Comparison of ENCODE assay signal across 8 cellular contexts in the genomic region with DNA sequence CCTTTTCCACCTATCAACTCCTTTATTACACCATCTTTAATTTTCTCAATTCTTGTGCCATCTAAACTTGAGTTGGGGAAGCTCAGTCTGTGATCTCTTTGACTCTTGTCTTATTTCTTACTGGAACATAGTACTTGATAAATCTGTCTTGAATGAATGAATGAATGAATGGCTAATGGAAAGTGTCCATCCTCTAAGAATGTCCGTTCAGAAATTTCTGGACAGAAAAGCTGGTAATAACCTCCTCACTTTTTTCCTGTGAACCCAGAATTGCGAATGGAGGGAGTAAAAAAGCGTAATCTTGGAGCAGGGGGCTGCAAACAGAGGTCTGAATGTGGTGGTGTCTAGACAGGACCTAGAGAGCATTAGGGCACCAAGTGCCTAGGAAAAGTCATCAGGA. TPM values are rescaled to one million over a fixed set of nuclear protein-coding genes. Genes with fewer than 3 reads are reported as not detected.
DNase-seq lines count a peak whose midpoint lies in the region; ATAC-seq and TF ChIP-seq lines count a peak whose summit lies in the region.

No MANE protein-coding gene starts in this region.

- ATAC-seq in GM23338: no peak
- no peak for ATAC-seq in HG02852 (IDR thresholded peaks at IDR 0.05; ENCODE audit: unreplicated experiment)

- no peaks in the 10 kb centered on the region for H3K9me2 ChIP-seq in GM23338 (ENCODE audit: insufficient read depth)

- H3K36me3 Mint-ChIP-seq in GM23338 (ENCODE audit: low read depth): peaks cover 5% of the 10 kb centered on the region
- H3K36me3 Mint-ChIP-seq in activated T-helper 1 cell treated with anti-CD3 and anti-CD28 coated beads, Interleukin-12 subunit alpha, Interleukin-12 subunit beta, Interleukin-2, Interleukin-4 antibody, amounts not matched to agents 30 ng/mL and 10 ng/mL and 1 ng/mL, durations not matched to agents 14 hours and 24 hours and 36 hours (ENCODE audit: low read depth): no peaks in the 10 kb centered on the region
- peaks cover 1% of the 10 kb centered on the region for H3K36me3 Mint-ChIP-seq in activated naive CD4-positive, alpha-beta T cell treated with anti-CD3 and anti-CD28 coated beads, Interleukin-2, amount 10 ng/mL, durations not matched to agents 7 days and 5 days

- H3K4me1 Mint-ChIP-seq in GM23338: peaks cover 13% of the 10 kb centered on the region; the same call in 2 of the 3 replicates
- H3K4me1 Mint-ChIP-seq in activated T-helper 1 cell treated with anti-CD3 and anti-CD28 coated beads, Interleukin-12 subunit alpha, Interleukin-12 subunit beta, Interleukin-2, Interleukin-4 antibody, amounts not matched to agents 30 ng/mL and 10 ng/mL and 1 ng/mL, durations not matched to agents 14 hours and 24 hours and 36 hours (ENCODE audit: low read depth): peaks cover 8% of the 10 kb centered on the region
- H3K4me1 Mint-ChIP-seq in activated naive CD4-positive, alpha-beta T cell treated with anti-CD3 and anti-CD28 coated beads, Interleukin-2, amount 10 ng/mL, durations not matched to agents 7 days and 5 days: peaks cover 7% of the 10 kb centered on the region

- H3K36me3 ChIP-seq in GM23338 (ENCODE audit: insufficient read depth): no peaks in the 10 kb centered on the region
- no peaks in the 10 kb centered on the region for H3K36me3 ChIP-seq in adrenal gland (replicated peaks in 1 of 2)
- H3K36me3 ChIP-seq in stomach: peaks cover 0 to under 1% (median 0%) of the 10 kb centered on the region in 4 donors

- H3K4me2 ChIP-seq in GM23338: peak overlapping the region; percentile 88

- H2AFZ ChIP-seq in GM23338: peak overlapping the region; percentile 96; the same call in 1 of the 2 replicates

- no peaks in the 10 kb centered on the region for H4K20me1 ChIP-seq in GM23338 (replicated peaks; ENCODE audit: insufficient read depth)

- H3K4me1 ChIP-seq in GM23338 (ENCODE audit: insufficient read depth): no peaks in the 10 kb centered on the region
- peaks cover 8 to 17% of the 10 kb centered on the region in 2 donors for H3K4me1 ChIP-seq in adrenal gland (replicated peaks in 1 of 2)
- peaks cover 8 to 33% (median 21%) of the 10 kb centered on the region in 4 donors for H3K4me1 ChIP-seq in stomach

- intact Hi-C loops in adrenal gland (cut with DNase I) (no loop called here), stomach (cut with DNase I; ENCODE audit: low total_unique reads) (no loop called here)
- intact Hi-C loops in activated T-helper 1 cell treated with anti-CD3 and anti-CD28 coated beads, Interleukin-12 subunit alpha, Interleukin-12 subunit beta, Interleukin-2, Interleukin-4 antibody, amounts not matched to agents 30 ng/mL and 10 ng/mL and 1 ng/mL, durations not matched to agents 14 hours and 24 hours and 36 hours (cut with micrococcal nuclease): loop anchor here (2.0 kb wide), 4 partner anchors 77 to 1045 kb away; a partner anchor contains a TSS

- CTCF ChIA-PET in activated naive CD4-positive, alpha-beta T cell treated with anti-CD3 and anti-CD28 coated beads, Interleukin-2, amount 10 ng/mL, durations not matched to agents 7 days and 5 days (lab: Charles Lee): no interaction called here

- WGBS in adrenal gland, 4 donors: 41 to 65% (median 51%) methylated on average over 3 of the region's 3 CpGs
- 42 to 67% (median 53%) methylated on average over 3 of the region's 3 CpGs for WGBS in stomach, 5 donors

- H3K9me3 ChIP-seq in adrenal gland (replicated peaks in 1 of 3) (no peaks in the 10 kb centered on the region), iPS-18c (ENCODE audit: control insufficient read depth, insufficient read depth, low read length) (no peaks in the 10 kb centered on the region), stomach (no peaks in the 10 kb centered on the region)

- H3K9me3 Mint-ChIP-seq in GM23338: no peaks in the 10 kb centered on the region
- H3K9me3 Mint-ChIP-seq in activated T-helper 1 cell treated with anti-CD3 and anti-CD28 coated beads, Interleukin-12 subunit alpha, Interleukin-12 subunit beta, Interleukin-2, Interleukin-4 antibody, amounts not matched to agents 30 ng/mL and 10 ng/mL and 1 ng/mL, durations not matched to agents 14 hours and 24 hours and 36 hours: no peaks in the 10 kb centered on the region
- H3K9me3 Mint-ChIP-seq in activated naive CD4-positive, alpha-beta T cell treated with anti-CD3 and anti-CD28 coated beads, Interleukin-2, amount 10 ng/mL, durations not matched to agents 7 days and 5 days: no peaks in the 10 kb centered on the region

- no peak for TF ChIP-seq EP300 in stomach (IDR thresholded peaks at IDR 0.05)

- H3K79me2 ChIP-seq in GM23338 (replicated peaks; ENCODE audit: insufficient read depth): peaks cover 33% of the 10 kb centered on the region

- no peak for TF ChIP-seq POLR2A in adrenal gland (IDR thresholded peaks at IDR 0.05)
- no peak for TF ChIP-seq POLR2A in stomach (IDR thresholded peaks at IDR 0.05)

- DNase-seq in GM23338 (ENCODE audit: low spot score) (no peak), adrenal gland (no peak), stomach (no peak), NCI-H524 (lab: John Stamatoyannopoulos, UW) (no peak)
- DNase-seq in activated T-helper 1 cell treated with anti-CD3 and anti-CD28 coated beads, Interleukin-12 subunit alpha, Interleukin-12 subunit beta, Interleukin-2, Interleukin-4 antibody, amounts not matched to agents 30 ng/mL and 10 ng/mL and 1 ng/mL, durations not matched to agents 14 hours and 24 hours and 36 hours (ENCODE audit: low spot score): no peak
- no peak for DNase-seq in activated naive CD4-positive, alpha-beta T cell treated with anti-CD3 and anti-CD28 coated beads, Interleukin-2, amount 10 ng/mL, durations not matched to agents 7 days and 5 days

- no peaks in the 10 kb centered on the region for H3K27me3 ChIP-seq in GM23338 (ENCODE audit: insufficient read depth)
- no peaks in the 10 kb centered on the region for H3K27me3 ChIP-seq in adrenal gland
- H3K27me3 ChIP-seq in stomach: peaks cover 0 to 3% (median 0%) of the 10 kb centered on the region in 3 donors

- no peak overlapping the region for H3K27ac Mint-ChIP-seq in GM23338
- H3K27ac Mint-ChIP-seq in activated T-helper 1 cell treated with anti-CD3 and anti-CD28 coated beads, Interleukin-12 subunit alpha, Interleukin-12 subunit beta, Interleukin-2, Interleukin-4 antibody, amounts not matched to agents 30 ng/mL and 10 ng/mL and 1 ng/mL, durations not matched to agents 14 hours and 24 hours and 36 hours: no peak overlapping the region
- H3K27ac Mint-ChIP-seq in activated naive CD4-positive, alpha-beta T cell treated with anti-CD3 and anti-CD28 coated beads, Interleukin-2, amount 10 ng/mL, durations not matched to agents 7 days and 5 days: no peak overlapping the region

- H3K4me3 Mint-ChIP-seq in GM23338: no peak overlapping the region
- H3K4me3 Mint-ChIP-seq in activated T-helper 1 cell treated with anti-CD3 and anti-CD28 coated beads, Interleukin-12 subunit alpha, Interleukin-12 subunit beta, Interleukin-2, Interleukin-4 antibody, amounts not matched to agents 30 ng/mL and 10 ng/mL and 1 ng/mL, durations not matched to agents 14 hours and 24 hours and 36 hours: no peak overlapping the region
- H3K4me3 Mint-ChIP-seq in activated naive CD4-positive, alpha-beta T cell treated with anti-CD3 and anti-CD28 coated beads, Interleukin-2, amount 10 ng/mL, durations not matched to agents 7 days and 5 days: no peak overlapping the region

- H3K27ac ChIP-seq in GM23338 (ENCODE audit: low read depth) (peak overlapping the region; percentile 95; the same call in 1 of the 2 replicates), adrenal gland (peak overlapping the region in 4 of 5 donors; percentile 95 to 99 (median 98)), stomach (peak overlapping the region; percentile 93 to 99 (median 97))

- H3K4me3 ChIP-seq in GM23338: peak overlapping the region; percentile 86
- H3K4me3 ChIP-seq in adrenal gland: peak overlapping the region in 2 of 4 donors; percentile 63 to 72
- peak overlapping the region; percentile 98 for H3K4me3 ChIP-seq in iPS-18c (ENCODE audit: insufficient read depth, low read depth, low read length)
- peak overlapping the region; percentile 69 to 75 (median 72) for H3K4me3 ChIP-seq in stomach

- TF ChIP-seq CTCF in GM23338 (conservative IDR thresholded peaks at IDR 0.05; ENCODE audit: low read depth in 2 of 2): no peak
- TF ChIP-seq CTCF in adrenal gland (IDR thresholded peaks at IDR 0.05): no peak
- TF ChIP-seq CTCF in stomach (IDR thresholded peaks at IDR 0.05): no peak

- H3F3A ChIP-seq in GM23338 (replicated peaks; ENCODE audit: low read depth): no peaks in the 10 kb centered on the region

- H3K27me3 Mint-ChIP-seq in GM23338 (ENCODE audit: insufficient read depth, low read depth, poor library complexity): no peaks in the 10 kb centered on the region
- peaks cover 2% of the 10 kb centered on the region for H3K27me3 Mint-ChIP-seq in activated T-helper 1 cell treated with anti-CD3 and anti-CD28 coated beads, Interleukin-12 subunit alpha, Interleukin-12 subunit beta, Interleukin-2, Interleukin-4 antibody, amounts not matched to agents 30 ng/mL and 10 ng/mL and 1 ng/mL, durations not matched to agents 14 hours and 24 hours and 36 hours (ENCODE audit: insufficient read depth)
- H3K27me3 Mint-ChIP-seq in activated naive CD4-positive, alpha-beta T cell treated with anti-CD3 and anti-CD28 coated beads, Interleukin-2, amount 10 ng/mL, durations not matched to agents 7 days and 5 days: peaks cover 4% of the 10 kb centered on the region

TF ChIP-seq in GM23338, 12 proteins besides CTCF, POLR2A, EP300 and RAD21 (continues in another document):
- no peak for TF ChIP-seq STAT1 (IDR thresholded peaks at IDR 0.05; ENCODE audit: unreplicated experiment)
- TF ChIP-seq, protein P1, sequence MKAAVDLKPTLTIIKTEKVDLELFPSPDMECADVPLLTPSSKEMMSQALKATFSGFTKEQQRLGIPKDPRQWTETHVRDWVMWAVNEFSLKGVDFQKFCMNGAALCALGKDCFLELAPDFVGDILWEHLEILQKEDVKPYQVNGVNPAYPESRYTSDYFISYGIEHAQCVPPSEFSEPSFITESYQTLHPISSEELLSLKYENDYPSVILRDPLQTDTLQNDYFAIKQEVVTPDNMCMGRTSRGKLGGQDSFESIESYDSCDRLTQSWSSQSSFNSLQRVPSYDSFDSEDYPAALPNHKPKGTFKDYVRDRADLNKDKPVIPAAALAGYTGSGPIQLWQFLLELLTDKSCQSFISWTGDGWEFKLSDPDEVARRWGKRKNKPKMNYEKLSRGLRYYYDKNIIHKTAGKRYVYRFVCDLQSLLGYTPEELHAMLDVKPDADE (IDR thresholded peaks at IDR 0.05): no peak
- no peak for TF ChIP-seq EZH2 (IDR thresholded peaks at IDR 0.05; ENCODE audit: low read depth, unreplicated experiment)
- no peak for TF ChIP-seq CREB1 (CRISPR knock-in tag; IDR thresholded peaks at IDR 0.05; ENCODE audit: low read depth)

RNA-seq across cellular contexts. Expression of a gene that starts 9.4 kb away (rescaled TPM):
- 1.7 TPM in 2 replicates for total RNA-seq in GM23338 (2014; rRNA removed; shearing (Covaris generic))
- polyA plus RNA-seq in GM23338 (2016; fragmentation: Nextera tagmentation; extraction: Ambion mirVana) (2.5 and 2.7 TPM in 2 replicates), adrenal gland (1 to 10 TPM; 1.3 to 1.8 (median 1.4) TPM), stomach (1 to 10 TPM; 2.4 to 5.4 (median 3.5) TPM)
- total RNA-seq in adrenal gland (1 to 10 TPM in 1 of 8 donors, under 1 TPM in 6, not detected in 1; 0.14 to 1.6 (median 0.46) TPM), stomach (1 to 10 TPM in 2 of 5 donors, not detected in 3; 2.4 to 8.5 TPM)
- 0.17 TPM in 1 of 2 replicates, not detected in the other for total RNA-seq in activated T-helper 1 cell treated with anti-CD3 and anti-CD28 coated beads, Interleukin-12 subunit alpha, Interleukin-12 subunit beta, Interleukin-2, Interleukin-4 antibody, amounts not matched to agents 30 ng/mL and 10 ng/mL and 1 ng/mL, durations not matched to agents 14 hours and 24 hours and 36 hours
